ENCODE assay signal across 19 cellular contexts in genomic region chr12:91492648-91493047, GRCh38.
"Had no signal": no experiment of that assay in that cellular context is flagged by ENCODE, and none has a peak within 500 bp of the region (broad histone marks: within the 10 kb centered on the region; RNA-seq: fewer than 3 reads in every experiment).

No MANE protein-coding gene starts in this region.

- H3K27me3 ChIP-seq: sigmoid colon, tibial artery had no signal

- H3K27me3 Mint-ChIP-seq: brain; stimulated activated naive CD8-positive, alpha-beta T cell treated with anti-CD3 and anti-CD28 coated beads, Interleukin-15, Interleukin-2, amounts not matched to agents 100 ng/mL and 50 ng/mL, for 24 hours had no signal

- H3K4me2 ChIP-seq: SK-N-SH had no signal

- ATAC-seq: natural killer cell had no signal

- H3K9me3 Mint-ChIP-seq: activated naive CD4-positive, alpha-beta T cell treated with anti-CD3 and anti-CD28 coated beads for 36 hours; activated T-cell treated with anti-CD3 and anti-CD28 coated beads, Interleukin-2, amount 50 U/mL, for 4 hours; activated T-helper 2 cell treated with anti-CD3 and anti-CD28 coated beads, Interferon-gamma antibody, Interleukin-2, Interleukin-4, amounts not matched to agents 10 μg/mL and 5 μg/mL and 100 μg/mL, durations not matched to agents 14 hours and 24 hours and 36 hours; natural killer cell; stimulated activated naive CD8-positive, alpha-beta T cell treated with anti-CD3 and anti-CD28 coated beads, Interleukin-15, Interleukin-2, amounts not matched to agents 100 ng/mL and 50 ng/mL, for 24 hours had no signal

- H3K9ac ChIP-seq: SK-N-SH had no signal

- H3K36me3 ChIP-seq: left ventricle myocardium inferior, sigmoid colon, tibial artery, WERI-Rb-1 had no signal

- H3K4me3 ChIP-seq: left ventricle myocardium inferior, sigmoid colon, tibial artery had no signal

- H3K27ac Mint-ChIP-seq: activated naive CD4-positive, alpha-beta T cell treated with anti-CD3 and anti-CD28 coated beads for 36 hours; activated T-helper 2 cell treated with anti-CD3 and anti-CD28 coated beads, Interferon-gamma antibody, Interleukin-2, Interleukin-4, amounts not matched to agents 10 μg/mL and 5 μg/mL and 100 μg/mL, durations not matched to agents 14 hours and 24 hours and 36 hours; brain; natural killer cell; stimulated activated naive CD8-positive, alpha-beta T cell treated with anti-CD3 and anti-CD28 coated beads, Interleukin-15, Interleukin-2, amounts not matched to agents 100 ng/mL and 50 ng/mL, for 24 hours had no signal

- DNase-seq: activated CD4-positive, alpha-beta T cell treated with anti-CD3 and anti-CD28 coated beads, Interleukin-2, amount 50 U/mL, for 1 hour; activated CD4-positive, CD25-positive, alpha-beta regulatory T cell treated with anti-CD3 and anti-CD28 coated beads, Interleukin-2, amount 50 U/mL, for 72 hours; activated CD8-positive, alpha-beta memory T cell treated with anti-CD3 and anti-CD28 coated beads, Interleukin-2, amount 50 U/mL, for 48 hours; activated naive CD4-positive, alpha-beta T cell treated with anti-CD3 and anti-CD28 coated beads for 36 hours; activated T-cell treated with anti-CD3 and anti-CD28 coated beads, Interleukin-2, amount 50 U/mL, for 4 hours; aorta; left ventricle myocardium inferior; natural killer cell; retina; sigmoid colon; SK-N-SH; stimulated activated CD4-positive, alpha-beta T cell treated with anti-CD3 and anti-CD28 coated beads, Interleukin-4, amount 100 ng/mL, for 4 hours; T-helper 2 cell; tibial artery; WERI-Rb-1 had no signal

- H3K36me3 Mint-ChIP-seq: brain, natural killer cell had no signal

- H3K9me3 ChIP-seq: left ventricle myocardium inferior, sigmoid colon, SK-N-SH, tibial artery had no signal

- H3K27ac ChIP-seq: epithelial cell of prostate, left ventricle myocardium inferior, sigmoid colon, tibial artery, WERI-Rb-1 had no signal

- H3K4me3 Mint-ChIP-seq: activated naive CD4-positive, alpha-beta T cell treated with anti-CD3 and anti-CD28 coated beads for 36 hours; activated T-cell treated with anti-CD3 and anti-CD28 coated beads, Interleukin-2, amount 50 U/mL, for 4 hours; brain; natural killer cell; stimulated activated naive CD8-positive, alpha-beta T cell treated with anti-CD3 and anti-CD28 coated beads, Interleukin-15, Interleukin-2, amounts not matched to agents 100 ng/mL and 50 ng/mL, for 24 hours had no signal

- H3K4me1 ChIP-seq: left ventricle myocardium inferior, sigmoid colon, tibial artery had no signal

- H3K4me1 Mint-ChIP-seq: brain, natural killer cell had no signal
